8 cellular contexts compared by ENCODE assay signal in genomic region chr3:169764453-169765280, GRCh38. TPM values are rescaled to one million over a fixed set of nuclear protein-coding genes. Genes with fewer than 3 reads are reported as not detected.
DNase-seq lines count a peak whose midpoint lies in the region; ATAC-seq and TF ChIP-seq lines count a peak whose summit lies in the region.

Gene TERC (minus strand): TSS chr3:169765060.

- ATAC-seq in GM21619 (IDR thresholded peaks at IDR 0.05; ENCODE audit: unreplicated experiment), result peak; percentile 73
- peak; percentile 91 for ATAC-seq in naive thymus-derived CD4-positive, alpha-beta T cell
- ATAC-seq in stimulated activated naive B cell treated with anti-CD40 and anti-IgM and Interleukin-4, amounts not matched to agents 10 μg/mL and 1 μg/mL and 100 μg/mL, for 72 hours (replicated peaks), result peak; percentile 85 to 87

- peak within 1 kb of the TSS; percentile 72 for H3K4me2 ChIP-seq in fibroblast of lung (ENCODE audit: extremely low read depth, insufficient read depth, low read length)

- POLR2A ChIA-PET in naive thymus-derived CD4-positive, alpha-beta T cell (lab: Charles Lee), result interaction anchor here (0.7 to 4.2 kb wide), 15 partner anchors 8 to 1046 kb away, joined by 3 to 89 read pairs (median 4); partner anchors contain the start of genes LRRC34, LRRIQ4, MYNN and PHC3

- TF ChIP-seq CTCF in fibroblast of lung (conservative IDR thresholded peaks at IDR 0.05 in 1 of 2, IDR thresholded peaks at IDR 0.05 in 1 of 2; ENCODE audit: low read depth in 1 of 2, low read length in 2 of 2), result no peak

- no peaks in the 10 kb centered on the region for H3K9me3 ChIP-seq in fibroblast of lung (ENCODE audit: control insufficient read depth, insufficient read depth, low read depth, low read length)
- no peaks in the 10 kb centered on the region for H3K9me3 ChIP-seq in naive thymus-derived CD4-positive, alpha-beta T cell (ENCODE audit: control insufficient read depth in 2 of 3, low read length in 3 of 3)

- DNase-seq in DMS79 (lab: John Stamatoyannopoulos, UW) (peak; percentile 93), KBM-7 (peak; percentile 89), RPMI7951 (ENCODE audit: low read depth) (peak; percentile 90), fibroblast of lung (ENCODE audit: low read depth in 2 of 2) (peak; percentile 89 to 95)
- DNase-seq in activated T-helper 2 cell treated with anti-CD3 and anti-CD28 coated beads, Interferon-gamma antibody, Interleukin-2, Interleukin-4, amounts not matched to agents 10 μg/mL and 5 μg/mL and 100 μg/mL, durations not matched to agents 14 hours and 24 hours and 36 hours (ENCODE audit: low spot score), result peak; percentile 88
- DNase-seq in naive thymus-derived CD4-positive, alpha-beta T cell, result peak; percentile 72 to 96 (median 94)
- DNase-seq in stimulated activated naive B cell treated with anti-CD40 and anti-IgM and Interleukin-4, amounts not matched to agents 10 μg/mL and 1 μg/mL and 100 μg/mL, for 72 hours, result peak; percentile 90

- H3K4me3 ChIP-seq in fibroblast of lung (replicated peaks in 1 of 4; ENCODE audit: control extremely low read depth in 1 of 4, insufficient read depth in 1 of 4, low read depth in 3 of 4, low read length in 4 of 4), result peak within 1 kb of the TSS; percentile 55 to 81 (median 80)
- H3K4me3 ChIP-seq in naive thymus-derived CD4-positive, alpha-beta T cell (ENCODE audit: low read length), result peak within 1 kb of the TSS; percentile 88

- in situ Hi-C loops in KBM-7 (cut with MboI; ENCODE audit: low pct_unique_long_range_greater_than_20kb, low sequenced_read_pairs), result no loop called here

- H3K27me3 ChIP-seq in fibroblast of lung (ENCODE audit: control insufficient read depth, insufficient read depth, low read length), result no peaks in the 10 kb centered on the region
- no peaks in the 10 kb centered on the region for H3K27me3 ChIP-seq in naive thymus-derived CD4-positive, alpha-beta T cell (ENCODE audit: control insufficient read depth in 2 of 2, insufficient read depth in 2 of 2, low read length in 2 of 2)

- peak within 1 kb of the TSS; percentile 79 for H3K9ac ChIP-seq in fibroblast of lung (ENCODE audit: insufficient read depth, low read length)

- H3K9me3 Mint-ChIP-seq in activated T-helper 2 cell treated with anti-CD3 and anti-CD28 coated beads, Interferon-gamma antibody, Interleukin-2, Interleukin-4, amounts not matched to agents 10 μg/mL and 5 μg/mL and 100 μg/mL, durations not matched to agents 14 hours and 24 hours and 36 hours, result no peaks in the 10 kb centered on the region
- peaks cover 0 to 5% (median 3%) of the 10 kb centered on the region in 11 donors for H3K9me3 Mint-ChIP-seq in naive thymus-derived CD4-positive, alpha-beta T cell
- H3K9me3 Mint-ChIP-seq in stimulated activated naive B cell treated with anti-CD40 and anti-IgM and Interleukin-4, amounts not matched to agents 10 μg/mL and 1 μg/mL and 100 μg/mL, for 72 hours, result peaks cover 0 to 3% of the 10 kb centered on the region in 2 donors

- H3K36me3 ChIP-seq in fibroblast of lung (ENCODE audit: control insufficient read depth, insufficient read depth, low read length), result no peaks in the 10 kb centered on the region
- H3K36me3 ChIP-seq in naive thymus-derived CD4-positive, alpha-beta T cell (ENCODE audit: control insufficient read depth in 2 of 3, insufficient read depth in 3 of 3, low read length in 3 of 3), result peaks cover 0 to 10% (median 0%) of the 10 kb centered on the region in 3 experiments

- peaks cover 25% of the 10 kb centered on the region for H3K4me1 Mint-ChIP-seq in activated T-helper 2 cell treated with anti-CD3 and anti-CD28 coated beads, Interferon-gamma antibody, Interleukin-2, Interleukin-4, amounts not matched to agents 10 μg/mL and 5 μg/mL and 100 μg/mL, durations not matched to agents 14 hours and 24 hours and 36 hours (ENCODE audit: low read depth)
- H3K4me1 Mint-ChIP-seq in naive thymus-derived CD4-positive, alpha-beta T cell, result peaks cover 6 to 39% (median 33%) of the 10 kb centered on the region in 7 donors
- H3K4me1 Mint-ChIP-seq in stimulated activated naive B cell treated with anti-CD40 and anti-IgM and Interleukin-4, amounts not matched to agents 10 μg/mL and 1 μg/mL and 100 μg/mL, for 72 hours, result peaks cover 8 to 15% of the 10 kb centered on the region in 2 donors

- peak within 1 kb of the TSS; percentile 75 for H2AFZ ChIP-seq in fibroblast of lung (ENCODE audit: low read length)

- H3K4me1 ChIP-seq in fibroblast of lung (ENCODE audit: control insufficient read depth, extremely low read depth, insufficient read depth, low read length), result no peaks in the 10 kb centered on the region
- H3K4me1 ChIP-seq in naive thymus-derived CD4-positive, alpha-beta T cell (ENCODE audit: control insufficient read depth in 2 of 2, insufficient read depth in 2 of 2, low read length in 2 of 2), result peaks cover 11 to 18% of the 10 kb centered on the region in 2 donors

- H3K27ac ChIP-seq in fibroblast of lung (ENCODE audit: insufficient read depth, low read length), result peak within 1 kb of the TSS; percentile 66
- peak within 1 kb of the TSS; percentile 98 for H3K27ac ChIP-seq in naive thymus-derived CD4-positive, alpha-beta T cell (ENCODE audit: low read depth, low read length)

- intact Hi-C loops in activated T-helper 2 cell treated with anti-CD3 and anti-CD28 coated beads, Interferon-gamma antibody, Interleukin-2, Interleukin-4, amounts not matched to agents 10 μg/mL and 5 μg/mL and 100 μg/mL, durations not matched to agents 14 hours and 24 hours and 36 hours (cut with micrococcal nuclease), result loop anchor here (1.0 to 10.0 kb wide), 9 partner anchors 8 to 1143 kb away; partner anchors contain the start of genes EIF5A2, GPR160, LRRC34 and LRRIQ4
- intact Hi-C loops in naive thymus-derived CD4-positive, alpha-beta T cell (cut with micrococcal nuclease), result loop anchor here (1.0 to 5.0 kb wide), 20 partner anchors 9 to 1694 kb away; partner anchors contain the start of genes MYNN (in 2 of the 2), PHC3 (in 2 of the 2), PRKCI (in 2 of the 2) and SKIL (in 2 of the 2)

- CTCF ChIA-PET in naive thymus-derived CD4-positive, alpha-beta T cell (lab: Charles Lee), result interaction anchor here (0.5 to 3.3 kb wide), 3 partner anchors 9 to 1387 kb away, joined by 3 to 15 read pairs (median 3); partner anchors contain the start of gene MYNN

- H3K79me2 ChIP-seq in fibroblast of lung (ENCODE audit: control insufficient read depth, insufficient read depth, low read length), result no peaks in the 10 kb centered on the region

- peak within 1 kb of the TSS; percentile 92 for H3K27ac Mint-ChIP-seq in activated T-helper 2 cell treated with anti-CD3 and anti-CD28 coated beads, Interferon-gamma antibody, Interleukin-2, Interleukin-4, amounts not matched to agents 10 μg/mL and 5 μg/mL and 100 μg/mL, durations not matched to agents 14 hours and 24 hours and 36 hours
- H3K27ac Mint-ChIP-seq in naive thymus-derived CD4-positive, alpha-beta T cell, result peak within 1 kb of the TSS; percentile 96 to 100 (median 99)
- peak within 1 kb of the TSS; percentile 98 for H3K27ac Mint-ChIP-seq in stimulated activated naive B cell treated with anti-CD40 and anti-IgM and Interleukin-4, amounts not matched to agents 10 μg/mL and 1 μg/mL and 100 μg/mL, for 72 hours

- H3K27me3 Mint-ChIP-seq in activated T-helper 2 cell treated with anti-CD3 and anti-CD28 coated beads, Interferon-gamma antibody, Interleukin-2, Interleukin-4, amounts not matched to agents 10 μg/mL and 5 μg/mL and 100 μg/mL, durations not matched to agents 14 hours and 24 hours and 36 hours (ENCODE audit: low read depth), result no peaks in the 10 kb centered on the region
- no peaks in the 10 kb centered on the region for H3K27me3 Mint-ChIP-seq in naive thymus-derived CD4-positive, alpha-beta T cell
- H3K27me3 Mint-ChIP-seq in stimulated activated naive B cell treated with anti-CD40 and anti-IgM and Interleukin-4, amounts not matched to agents 10 μg/mL and 1 μg/mL and 100 μg/mL, for 72 hours, result no peaks in the 10 kb centered on the region

- no peaks in the 10 kb centered on the region for H3K36me3 Mint-ChIP-seq in activated T-helper 2 cell treated with anti-CD3 and anti-CD28 coated beads, Interferon-gamma antibody, Interleukin-2, Interleukin-4, amounts not matched to agents 10 μg/mL and 5 μg/mL and 100 μg/mL, durations not matched to agents 14 hours and 24 hours and 36 hours (ENCODE audit: low read depth)
- H3K36me3 Mint-ChIP-seq in naive thymus-derived CD4-positive, alpha-beta T cell, result peaks cover 0 to 5% (median 0%) of the 10 kb centered on the region in 5 donors
- peaks cover 7 to 17% of the 10 kb centered on the region in 2 donors for H3K36me3 Mint-ChIP-seq in stimulated activated naive B cell treated with anti-CD40 and anti-IgM and Interleukin-4, amounts not matched to agents 10 μg/mL and 1 μg/mL and 100 μg/mL, for 72 hours

- peak within 1 kb of the TSS; percentile 90 for H3K4me3 Mint-ChIP-seq in activated T-helper 2 cell treated with anti-CD3 and anti-CD28 coated beads, Interferon-gamma antibody, Interleukin-2, Interleukin-4, amounts not matched to agents 10 μg/mL and 5 μg/mL and 100 μg/mL, durations not matched to agents 14 hours and 24 hours and 36 hours (ENCODE audit: low read depth)
- H3K4me3 Mint-ChIP-seq in naive thymus-derived CD4-positive, alpha-beta T cell, result peak within 1 kb of the TSS; percentile 89 to 99 (median 98)
- H3K4me3 Mint-ChIP-seq in stimulated activated naive B cell treated with anti-CD40 and anti-IgM and Interleukin-4, amounts not matched to agents 10 μg/mL and 1 μg/mL and 100 μg/mL, for 72 hours, result peak within 1 kb of the TSS; percentile 94 to 96

- no peaks in the 10 kb centered on the region for H4K20me1 ChIP-seq in fibroblast of lung (ENCODE audit: control insufficient read depth, extremely low read depth, insufficient read depth, low read length)

RNA-seq across cellular contexts. Expression of gene TERC, which starts in this region (rescaled TPM):
- total RNA-seq in RPMI7951 (2014; rRNA removed; shearing (Covaris generic)), result 45.8 and 88.5 TPM in 2 replicates
- total RNA-seq in activated T-helper 2 cell treated with anti-CD3 and anti-CD28 coated beads, Interferon-gamma antibody, Interleukin-2, Interleukin-4, amounts not matched to agents 10 μg/mL and 5 μg/mL and 100 μg/mL, durations not matched to agents 14 hours and 24 hours and 36 hours, result 7.0 and 9.8 TPM in 2 replicates
- 210 and 457 TPM in 2 replicates for total RNA-seq in fibroblast of lung
- 0.25 and 0.39 TPM in 2 replicates for polyA plus RNA-seq in fibroblast of lung
- polyA plus RNA-seq in fibroblast of lung (2012), result 0.36 and 0.93 TPM in 2 replicates
- polyA minus RNA-seq in fibroblast of lung (ENCODE audit: low replicate concordance), result 2.9 and 8.1 TPM in 2 replicates
- 10 to 100 TPM in 2 of 5 experiments, 1 to 10 TPM in 3; 4.0 to 19.4 (median 7.4) TPM for total RNA-seq in naive thymus-derived CD4-positive, alpha-beta T cell
- polyA plus RNA-seq in naive thymus-derived CD4-positive, alpha-beta T cell, result 1 to 10 TPM in 1 of 2 donors, not detected in 1; 1.1 TPM

Comparison
In these comparisons a context has a peak if more than half of its experiments do, and no peak if none do; other contexts are left out.
1. Peak in every context shown above with its lines: DNase-seq, ATAC-seq, H3K4me3 ChIP-seq and H3K27ac ChIP-seq.